In the genomic region with DNA sequence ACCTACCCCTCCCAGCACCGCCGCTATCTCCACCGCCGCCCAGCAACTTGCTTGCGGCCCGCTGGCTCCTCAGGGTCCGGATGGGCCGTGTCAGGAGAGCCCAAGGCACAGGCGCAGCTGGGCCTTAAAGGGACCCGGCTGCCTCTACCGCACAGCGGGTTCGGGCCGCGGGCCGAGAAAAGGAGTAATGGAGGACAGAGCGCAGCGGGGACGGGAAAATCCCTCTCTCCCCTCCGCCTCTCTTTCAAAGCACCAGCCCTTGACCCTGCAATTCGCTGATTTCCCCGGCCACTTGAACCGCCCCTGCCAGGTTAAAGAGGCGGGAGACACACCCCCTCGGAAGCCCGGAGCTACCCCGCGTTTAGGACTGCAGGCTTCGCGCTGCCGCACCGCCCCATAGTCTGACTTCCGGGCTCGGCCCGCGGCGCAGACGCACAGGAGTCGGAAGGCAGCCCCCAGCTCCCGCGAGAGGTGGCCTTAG, we compare ENCODE assay signal across 8 cellular contexts. TPM values are rescaled to one million over a fixed set of nuclear protein-coding genes. Genes with fewer than 3 reads are reported as not detected.
DNase-seq lines count a peak whose midpoint lies in the region; ATAC-seq and TF ChIP-seq lines count a peak whose summit lies in the region.
"Not testable (repeated sequence)": the region's sequence is repeated elsewhere in the genome, so short reads cannot be mapped to it uniquely, and the experiment has no call there.

A gene with protein sequence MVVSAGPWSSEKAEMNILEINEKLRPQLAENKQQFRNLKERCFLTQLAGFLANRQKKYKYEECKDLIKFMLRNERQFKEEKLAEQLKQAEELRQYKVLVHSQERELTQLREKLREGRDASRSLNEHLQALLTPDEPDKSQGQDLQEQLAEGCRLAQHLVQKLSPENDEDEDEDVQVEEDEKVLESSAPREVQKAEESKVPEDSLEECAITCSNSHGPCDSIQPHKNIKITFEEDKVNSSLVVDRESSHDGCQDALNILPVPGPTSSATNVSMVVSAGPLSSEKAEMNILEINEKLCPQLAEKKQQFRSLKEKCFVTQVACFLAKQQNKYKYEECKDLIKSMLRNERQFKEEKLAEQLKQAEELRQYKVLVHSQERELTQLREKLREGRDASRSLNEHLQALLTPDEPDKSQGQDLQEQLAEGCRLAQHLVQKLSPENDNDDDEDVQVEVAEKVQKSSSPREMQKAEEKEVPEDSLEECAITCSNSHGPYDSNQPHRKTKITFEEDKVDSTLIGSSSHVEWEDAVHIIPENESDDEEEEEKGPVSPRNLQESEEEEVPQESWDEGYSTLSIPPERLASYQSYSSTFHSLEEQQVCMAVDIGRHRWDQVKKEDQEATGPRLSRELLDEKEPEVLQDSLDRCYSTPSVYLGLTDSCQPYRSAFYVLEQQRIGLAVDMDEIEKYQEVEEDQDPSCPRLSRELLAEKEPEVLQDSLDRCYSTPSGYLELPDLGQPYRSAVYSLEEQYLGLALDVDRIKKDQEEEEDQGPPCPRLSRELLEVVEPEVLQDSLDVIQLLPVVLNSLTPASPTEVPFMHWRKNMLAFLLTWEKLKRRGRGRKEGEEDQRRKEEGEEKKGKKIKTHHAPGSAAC (minus strand): TSS at position 371 of the 481 bp plus-strand sequence. CDS start 25,278 bp downstream, outside the sequence.

- TF ChIP-seq EP300 in SK-N-SH (IDR thresholded peaks at IDR 0.05; ENCODE audit: borderline replicate concordance in 1 of 2, low read depth in 1 of 2, low read length in 1 of 2): not testable (repeated sequence)

- not testable (repeated sequence) for H3K4me1 ChIP-seq in ES-I3 (ENCODE audit: insufficient read depth, low read length); SK-N-SH (ENCODE audit: control insufficient read depth in 1 of 2, insufficient read depth in 2 of 2, low read depth in 1 of 2, low read length in 1 of 2); neutrophil (ENCODE audit: control insufficient read depth in 1 of 2, insufficient read depth in 1 of 2, low read depth in 1 of 2, low read length in 1 of 2)

- H4K20me1 ChIP-seq in SK-N-SH (ENCODE audit: insufficient read depth): not testable (repeated sequence)

- peaks cover 12% of the 10 kb centered on the region; the same call in 1 of the 2 replicates for H3K79me2 ChIP-seq in SK-N-SH (ENCODE audit: insufficient read depth)

- H3K27ac ChIP-seq in SK-N-SH (ENCODE audit: low read depth in 2 of 2, low read length in 1 of 2) (peak within 1 kb of the TSS; percentile 42 to 51), neutrophil (peak within 1 kb of the TSS; percentile 74)

- H3F3A ChIP-seq in SK-N-SH (replicated peaks; ENCODE audit: insufficient read depth): not testable (repeated sequence)

- not testable (repeated sequence) for H3K9me3 ChIP-seq in ES-I3 (ENCODE audit: control insufficient read depth, insufficient read depth, low read length); SK-N-SH; neutrophil

- H3K9me2 ChIP-seq in SK-N-SH: not testable (repeated sequence)

- H3K4me3 Mint-ChIP-seq in stimulated activated naive CD8-positive, alpha-beta T cell treated with anti-CD3 and anti-CD28 coated beads, Interleukin-15, Interleukin-2, amounts not matched to agents 100 ng/mL and 50 ng/mL, for 24 hours: peak within 1 kb of the TSS; percentile 96

- H3K36me3 Mint-ChIP-seq in stimulated activated naive CD8-positive, alpha-beta T cell treated with anti-CD3 and anti-CD28 coated beads, Interleukin-15, Interleukin-2, amounts not matched to agents 100 ng/mL and 50 ng/mL, for 24 hours (ENCODE audit: low read depth): not testable (repeated sequence)

- peak within 1 kb of the TSS; percentile 94 for H3K27ac Mint-ChIP-seq in stimulated activated naive CD8-positive, alpha-beta T cell treated with anti-CD3 and anti-CD28 coated beads, Interleukin-15, Interleukin-2, amounts not matched to agents 100 ng/mL and 50 ng/mL, for 24 hours

- H3K4me3 ChIP-seq in SK-N-SH (ENCODE audit: low read depth in 2 of 2, low read length in 1 of 2): peak within 1 kb of the TSS; percentile 60 to 66
- H3K4me3 ChIP-seq in neutrophil (ENCODE audit: low read depth in 1 of 2, low read length in 1 of 2): peak within 1 kb of the TSS; percentile 62 to 66

- peak within 1 kb of the TSS; percentile 87 for H3K4me2 ChIP-seq in SK-N-SH

- DNase-seq in NCI-H1092 treated with DMSO at 0.1 percent for 48 hours (lab: John Stamatoyannopoulos, UW) (peak; percentile 83), foreskin melanocyte (peak; percentile 70)
- not testable (repeated sequence) for DNase-seq in SK-N-SH
- DNase-seq in activated gamma-delta T cell treated with anti-CD3 and anti-CD28 coated beads, Interleukin-2, amount 50 U/mL, for 16 hours (ENCODE audit: low read depth): peak; percentile 74

- H3K36me3 ChIP-seq in ES-I3 (ENCODE audit: insufficient read depth, low read length); SK-N-SH (replicated peaks in 1 of 2; ENCODE audit: control insufficient read depth in 1 of 2, insufficient read depth in 2 of 2, low read length in 1 of 2); neutrophil: not testable (repeated sequence)

- H3K27me3 ChIP-seq in SK-N-SH (ENCODE audit: insufficient read depth): not testable (repeated sequence)
- peaks cover 27% of the 10 kb centered on the region for H3K27me3 ChIP-seq in neutrophil

- peak within 1 kb of the TSS; percentile 75 for H3K9ac ChIP-seq in ES-I3 (ENCODE audit: low read depth, low read length)
- H3K9ac ChIP-seq in SK-N-SH: peak within 1 kb of the TSS; percentile 73

- WGBS in SK-N-SH (ENCODE audit: low lambda C conversion rate): 2% methylated on average over 33 of the region's 41 CpGs

- peaks cover 10% of the 10 kb centered on the region for H3K27me3 Mint-ChIP-seq in stimulated activated naive CD8-positive, alpha-beta T cell treated with anti-CD3 and anti-CD28 coated beads, Interleukin-15, Interleukin-2, amounts not matched to agents 100 ng/mL and 50 ng/mL, for 24 hours

- peaks cover 20% of the 10 kb centered on the region for H3K4me1 Mint-ChIP-seq in stimulated activated naive CD8-positive, alpha-beta T cell treated with anti-CD3 and anti-CD28 coated beads, Interleukin-15, Interleukin-2, amounts not matched to agents 100 ng/mL and 50 ng/mL, for 24 hours (ENCODE audit: low read depth)

- POLR2A ChIA-PET in SK-N-SH (lab: Yijun Ruan, JAX): not testable (repeated sequence)

- CTCF ChIA-PET in SK-N-SH (lab: Yijun Ruan, JAX): not testable (repeated sequence)

- ATAC-seq in HG02610 (IDR thresholded peaks at IDR 0.05; ENCODE audit: unreplicated experiment): peak; percentile 75

- H3K9me3 Mint-ChIP-seq in stimulated activated naive CD8-positive, alpha-beta T cell treated with anti-CD3 and anti-CD28 coated beads, Interleukin-15, Interleukin-2, amounts not matched to agents 100 ng/mL and 50 ng/mL, for 24 hours: not testable (repeated sequence)

- not testable (repeated sequence) for TF ChIP-seq CTCF in SK-N-SH (IDR thresholded peaks at IDR 0.05); neutrophil (IDR thresholded peaks at IDR 0.05)

- TF ChIP-seq RAD21 in SK-N-SH (IDR thresholded peaks at IDR 0.05; ENCODE audit: low read length): not testable (repeated sequence)

- H2AFZ ChIP-seq in SK-N-SH (ENCODE audit: low read depth): peak within 1 kb of the TSS; percentile 70

TF ChIP-seq in SK-N-SH, 30 proteins besides CTCF, POLR2A, EP300 and RAD21:
- TF ChIP-seq, protein P1, sequence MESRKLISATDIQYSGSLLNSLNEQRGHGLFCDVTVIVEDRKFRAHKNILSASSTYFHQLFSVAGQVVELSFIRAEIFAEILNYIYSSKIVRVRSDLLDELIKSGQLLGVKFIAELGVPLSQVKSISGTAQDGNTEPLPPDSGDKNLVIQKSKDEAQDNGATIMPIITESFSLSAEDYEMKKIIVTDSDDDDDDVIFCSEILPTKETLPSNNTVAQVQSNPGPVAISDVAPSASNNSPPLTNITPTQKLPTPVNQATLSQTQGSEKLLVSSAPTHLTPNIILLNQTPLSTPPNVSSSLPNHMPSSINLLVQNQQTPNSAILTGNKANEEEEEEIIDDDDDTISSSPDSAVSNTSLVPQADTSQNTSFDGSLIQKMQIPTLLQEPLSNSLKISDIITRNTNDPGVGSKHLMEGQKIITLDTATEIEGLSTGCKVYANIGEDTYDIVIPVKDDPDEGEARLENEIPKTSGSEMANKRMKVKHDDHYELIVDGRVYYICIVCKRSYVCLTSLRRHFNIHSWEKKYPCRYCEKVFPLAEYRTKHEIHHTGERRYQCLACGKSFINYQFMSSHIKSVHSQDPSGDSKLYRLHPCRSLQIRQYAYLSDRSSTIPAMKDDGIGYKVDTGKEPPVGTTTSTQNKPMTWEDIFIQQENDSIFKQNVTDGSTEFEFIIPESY (IDR thresholded peaks at IDR 0.05; ENCODE audit: borderline replicate concordance, low read depth): peak; percentile 92
- peak; percentile 83 for TF ChIP-seq CHD2 (IDR thresholded peaks at IDR 0.05; ENCODE audit: low read length, partially characterized antibody)
- TF ChIP-seq, protein P2, sequence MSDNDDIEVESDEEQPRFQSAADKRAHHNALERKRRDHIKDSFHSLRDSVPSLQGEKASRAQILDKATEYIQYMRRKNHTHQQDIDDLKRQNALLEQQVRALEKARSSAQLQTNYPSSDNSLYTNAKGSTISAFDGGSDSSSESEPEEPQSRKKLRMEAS (IDR thresholded peaks at IDR 0.05; ENCODE audit: low read depth): peak; percentile 50; the same call in 1 of the 2 replicates
- peak; percentile 59 for TF ChIP-seq NRF1 (IDR thresholded peaks at IDR 0.05; ENCODE audit: low read depth, low read length)
- 0 out of 2 replicates have a peak, but pooled peaks have one; percentile 48 for TF ChIP-seq YY1 (IDR thresholded peaks at IDR 0.05; ENCODE audit: low read depth)
- TF ChIP-seq GABPA (IDR thresholded peaks at IDR 0.05; ENCODE audit: low read depth): peak; percentile 53; the same call in 1 of the 2 replicates
- TF ChIP-seq ELF1 (IDR thresholded peaks at IDR 0.05): peak; percentile 73

RNA-seq across cellular contexts. Expression of the gene that starts here (rescaled TPM):
- 7.3 and 10.1 TPM in 2 replicates for polyA plus RNA-seq in SK-N-SH (2012; rRNA removed)
- polyA plus RNA-seq in SK-N-SH (2012; cell fraction: cytosol; rRNA removed): 4.1 and 4.7 TPM in 2 replicates
- 22.7 and 41.8 TPM in 2 replicates for polyA plus RNA-seq in SK-N-SH (2012; cell fraction: nucleus; rRNA removed)
